17 cellular contexts compared by ENCODE assay signal in genomic region chr4:139825523-139826014, GRCh38.
A peak's percentile ranks its signal among the peaks of the same experiment; 100 is the strongest.
DNase-seq lines count a peak whose midpoint lies in the region; ATAC-seq and TF ChIP-seq lines count a peak whose summit lies in the region.
"Had no signal": no experiment of that assay in that cellular context is flagged by ENCODE, and none has a peak within 500 bp of the region (broad histone marks: within the 10 kb centered on the region; RNA-seq: fewer than 3 reads in every experiment).

No MANE protein-coding gene starts in this region.

- TF ChIP-seq CTCF in GM23338 (conservative IDR thresholded peaks at IDR 0.05; ENCODE audit: low read depth in 2 of 2) (no peak), nephron progenitor cell (IDR thresholded peaks at IDR 0.05) (no peak)

- no peaks in the 10 kb centered on the region for H3F3A ChIP-seq in GM23338 (replicated peaks; ENCODE audit: low read depth)

- H3K27me3 ChIP-seq in GM23338 (ENCODE audit: insufficient read depth) (no peaks in the 10 kb centered on the region), ectodermal cell (ENCODE audit: control insufficient read depth, insufficient read depth, low read length, poor library complexity, severe bottlenecking) (no peaks in the 10 kb centered on the region)

- no peaks in the 10 kb centered on the region for H3K9me3 ChIP-seq in ectodermal cell (ENCODE audit: control insufficient read depth, low read length)
- H3K9me3 ChIP-seq: mucosa of descending colon had no signal

- H3K27me3 Mint-ChIP-seq in GM23338 (ENCODE audit: insufficient read depth, low read depth, poor library complexity) = peaks cover 7% of the 10 kb centered on the region
- no peaks in the 10 kb centered on the region for H3K27me3 Mint-ChIP-seq in nephron progenitor cell (ENCODE audit: low read depth, poor library complexity)
- no peaks in the 10 kb centered on the region for H3K27me3 Mint-ChIP-seq in activated T-cell treated with anti-CD3 and anti-CD28 coated beads, Interleukin-2, amount 50 U/mL, for 24 hours
- H3K27me3 Mint-ChIP-seq in natural killer cell treated with Interleukin-12 subunit alpha and Interleukin-12 subunit beta and Interleukin-15 and Interleukin-18, amount 100 ng/mL, for 72 hours = peaks cover 12 to 23% of the 10 kb centered on the region in 2 donors

- H3K4me2 ChIP-seq in GM23338 = peak overlapping the region; percentile 83

- no peaks in the 10 kb centered on the region for H3K79me2 ChIP-seq in GM23338 (replicated peaks; ENCODE audit: insufficient read depth)

- H3K27ac ChIP-seq in GM23338 (ENCODE audit: low read depth) (peak overlapping the region; percentile 75), ectodermal cell (ENCODE audit: insufficient read depth, low read depth, low read length, poor library complexity, severe bottlenecking) (peak overlapping the region; percentile 59)
- H3K27ac ChIP-seq: C4-2B had no signal

- H3K9me3 Mint-ChIP-seq in GM23338 (peaks cover 7% of the 10 kb centered on the region; the same call in 2 of the 3 replicates), nephron progenitor cell (peaks cover 17% of the 10 kb centered on the region)
- H3K9me3 Mint-ChIP-seq in activated T-cell treated with anti-CD3 and anti-CD28 coated beads, Interleukin-2, amount 50 U/mL, for 24 hours = no peaks in the 10 kb centered on the region
- H3K9me3 Mint-ChIP-seq in natural killer cell treated with Interleukin-12 subunit alpha and Interleukin-12 subunit beta and Interleukin-15 and Interleukin-18, amount 100 ng/mL, for 72 hours = no peaks in the 10 kb centered on the region
- H3K9me3 Mint-ChIP-seq: HFFc6 had no signal

- DNase-seq in GM23338 (ENCODE audit: low spot score) = no peak
- DNase-seq in NCI-H187 treated with DMSO at 0.1 percent for 48 hours (lab: John Stamatoyannopoulos, UW) = peak; percentile 51
- DNase-seq in nephron progenitor cell = no peak
- no peak for DNase-seq in A172 (ENCODE audit: low spot score)
- no peak for DNase-seq in activated T-cell treated with anti-CD3 and anti-CD28 coated beads, Interleukin-2, amount 50 U/mL, for 24 hours
- DNase-seq in natural killer cell treated with Interleukin-12 subunit alpha and Interleukin-12 subunit beta and Interleukin-15 and Interleukin-18, amount 100 ng/mL, for 72 hours (ENCODE audit: low spot score) = no peak
- DNase-seq: activated CD8-positive, alpha-beta memory T cell treated with anti-CD3 and anti-CD28 coated beads for 24 hours; amygdala; erythroblast; HFFc6; kidney glomerular epithelial cell; mucosa of descending colon; NCI-H2171 treated with DMSO at 0.1 percent for 48 hours; posterior cingulate gyrus had no signal

- peak overlapping the region; percentile 55 for H3K4me3 Mint-ChIP-seq in GM23338
- peak overlapping the region; percentile 56 for H3K4me3 Mint-ChIP-seq in nephron progenitor cell
- no peak overlapping the region for H3K4me3 Mint-ChIP-seq in activated T-cell treated with anti-CD3 and anti-CD28 coated beads, Interleukin-2, amount 50 U/mL, for 24 hours
- H3K4me3 Mint-ChIP-seq in natural killer cell treated with Interleukin-12 subunit alpha and Interleukin-12 subunit beta and Interleukin-15 and Interleukin-18, amount 100 ng/mL, for 72 hours = no peak overlapping the region
- H3K4me3 Mint-ChIP-seq: HFFc6 had no signal

- H3K4me1 ChIP-seq in GM23338 (ENCODE audit: insufficient read depth) (peaks cover 46% of the 10 kb centered on the region), ectodermal cell (ENCODE audit: control insufficient read depth, insufficient read depth, low read length) (peaks cover 50% of the 10 kb centered on the region)

- ATAC-seq in GM23338 = peak; percentile 79
- no peak for ATAC-seq in GM18861 (IDR thresholded peaks at IDR 0.05; ENCODE audit: unreplicated experiment)
- no peak for ATAC-seq in natural killer cell treated with Interleukin-12 subunit alpha and Interleukin-12 subunit beta and Interleukin-15 and Interleukin-18, amount 100 ng/mL, for 72 hours
- ATAC-seq: mucosa of descending colon had no signal

- H3K27ac Mint-ChIP-seq in GM23338 = peak overlapping the region; percentile 64
- H3K27ac Mint-ChIP-seq in nephron progenitor cell = peak overlapping the region; percentile 89
- no peak overlapping the region for H3K27ac Mint-ChIP-seq in activated T-cell treated with anti-CD3 and anti-CD28 coated beads, Interleukin-2, amount 50 U/mL, for 24 hours
- no peak overlapping the region for H3K27ac Mint-ChIP-seq in natural killer cell treated with Interleukin-12 subunit alpha and Interleukin-12 subunit beta and Interleukin-15 and Interleukin-18, amount 100 ng/mL, for 72 hours
- H3K27ac Mint-ChIP-seq: HFFc6 had no signal

- 47 to 50% methylated on average over 12 to 13 of the region's 13 CpGs for WGBS in ectodermal cell, 2 experiments

- peak overlapping the region; percentile 55 for H3K4me3 ChIP-seq in GM23338
- no peak overlapping the region for H3K4me3 ChIP-seq in ectodermal cell (ENCODE audit: insufficient read depth, low read depth, low read length)
- H3K4me3 ChIP-seq: mucosa of descending colon had no signal

- peaks cover 49% of the 10 kb centered on the region for H3K4me1 Mint-ChIP-seq in GM23338
- peaks cover 60% of the 10 kb centered on the region for H3K4me1 Mint-ChIP-seq in nephron progenitor cell
- H3K4me1 Mint-ChIP-seq in activated T-cell treated with anti-CD3 and anti-CD28 coated beads, Interleukin-2, amount 50 U/mL, for 24 hours (ENCODE audit: low read depth) = no peaks in the 10 kb centered on the region
- no peaks in the 10 kb centered on the region for H3K4me1 Mint-ChIP-seq in natural killer cell treated with Interleukin-12 subunit alpha and Interleukin-12 subunit beta and Interleukin-15 and Interleukin-18, amount 100 ng/mL, for 72 hours (ENCODE audit: low read depth in 2 of 2)

- H3K36me3 ChIP-seq in GM23338 (ENCODE audit: insufficient read depth) = no peaks in the 10 kb centered on the region
- peaks cover 10% of the 10 kb centered on the region for H3K36me3 ChIP-seq in ectodermal cell (ENCODE audit: control insufficient read depth, insufficient read depth, low read length)

- no peaks in the 10 kb centered on the region for H4K20me1 ChIP-seq in GM23338 (replicated peaks; ENCODE audit: insufficient read depth)

- peaks cover 3% of the 10 kb centered on the region; the same call in 1 of the 2 replicates for H3K9me2 ChIP-seq in GM23338 (ENCODE audit: insufficient read depth)

- H3K36me3 Mint-ChIP-seq in GM23338 (ENCODE audit: low read depth) (peaks cover 11% of the 10 kb centered on the region), nephron progenitor cell (ENCODE audit: low read depth) (peaks cover 44% of the 10 kb centered on the region)
- H3K36me3 Mint-ChIP-seq in activated T-cell treated with anti-CD3 and anti-CD28 coated beads, Interleukin-2, amount 50 U/mL, for 24 hours (ENCODE audit: low read depth) = no peaks in the 10 kb centered on the region
- no peaks in the 10 kb centered on the region for H3K36me3 Mint-ChIP-seq in natural killer cell treated with Interleukin-12 subunit alpha and Interleukin-12 subunit beta and Interleukin-15 and Interleukin-18, amount 100 ng/mL, for 72 hours

- peak overlapping the region; percentile 85 for H2AFZ ChIP-seq in GM23338

TF ChIP-seq in GM23338, 12 proteins besides CTCF, POLR2A, EP300 and RAD21 (continues in another document):
- TF ChIP-seq, protein P1, sequence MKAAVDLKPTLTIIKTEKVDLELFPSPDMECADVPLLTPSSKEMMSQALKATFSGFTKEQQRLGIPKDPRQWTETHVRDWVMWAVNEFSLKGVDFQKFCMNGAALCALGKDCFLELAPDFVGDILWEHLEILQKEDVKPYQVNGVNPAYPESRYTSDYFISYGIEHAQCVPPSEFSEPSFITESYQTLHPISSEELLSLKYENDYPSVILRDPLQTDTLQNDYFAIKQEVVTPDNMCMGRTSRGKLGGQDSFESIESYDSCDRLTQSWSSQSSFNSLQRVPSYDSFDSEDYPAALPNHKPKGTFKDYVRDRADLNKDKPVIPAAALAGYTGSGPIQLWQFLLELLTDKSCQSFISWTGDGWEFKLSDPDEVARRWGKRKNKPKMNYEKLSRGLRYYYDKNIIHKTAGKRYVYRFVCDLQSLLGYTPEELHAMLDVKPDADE (IDR thresholded peaks at IDR 0.05) = no peak
- no peak for TF ChIP-seq ZNF114 (CRISPR knock-in tag; IDR thresholded peaks at IDR 0.05)
- TF ChIP-seq CREB1 (CRISPR knock-in tag; IDR thresholded peaks at IDR 0.05; ENCODE audit: low read depth) = no peak
- no peak for TF ChIP-seq JUNB (IDR thresholded peaks at IDR 0.05; ENCODE audit: unreplicated experiment)
- no peak for TF ChIP-seq REST (IDR thresholded peaks at IDR 0.05; ENCODE audit: unreplicated experiment)
- TF ChIP-seq NANOG (IDR thresholded peaks at IDR 0.05; ENCODE audit: borderline replicate concordance) = no peak
- TF ChIP-seq EZH2 (IDR thresholded peaks at IDR 0.05; ENCODE audit: low read depth, unreplicated experiment) = no peak
- TF ChIP-seq EZH2phosphoT487 (IDR thresholded peaks at IDR 0.05; ENCODE audit: unreplicated experiment) = no peak
- TF ChIP-seq ZNF331 (CRISPR knock-in tag; IDR thresholded peaks at IDR 0.05; ENCODE audit: low read depth) = no peak

Comparison
In these comparisons a context has a peak if more than half of its experiments do, and no peak if none do; other contexts are left out.
1. H3K27ac Mint-ChIP-seq: peak in GM23338 (single experiment) and nephron progenitor cell (single experiment); none in activated T-cell treated with anti-CD3 and anti-CD28 coated beads, Interleukin-2, amount 50 U/mL, for 24 hours (single experiment) and natural killer cell treated with Interleukin-12 subunit alpha and Interleukin-12 subunit beta and Interleukin-15 and Interleukin-18, amount 100 ng/mL, for 72 hours (0 of 2).
2. H3K4me3 Mint-ChIP-seq: peak in GM23338 (single experiment) and nephron progenitor cell (single experiment); none in activated T-cell treated with anti-CD3 and anti-CD28 coated beads, Interleukin-2, amount 50 U/mL, for 24 hours (single experiment) and natural killer cell treated with Interleukin-12 subunit alpha and Interleukin-12 subunit beta and Interleukin-15 and Interleukin-18, amount 100 ng/mL, for 72 hours (single experiment).